12 cellular contexts compared by ENCODE assay signal in the genomic region with DNA sequence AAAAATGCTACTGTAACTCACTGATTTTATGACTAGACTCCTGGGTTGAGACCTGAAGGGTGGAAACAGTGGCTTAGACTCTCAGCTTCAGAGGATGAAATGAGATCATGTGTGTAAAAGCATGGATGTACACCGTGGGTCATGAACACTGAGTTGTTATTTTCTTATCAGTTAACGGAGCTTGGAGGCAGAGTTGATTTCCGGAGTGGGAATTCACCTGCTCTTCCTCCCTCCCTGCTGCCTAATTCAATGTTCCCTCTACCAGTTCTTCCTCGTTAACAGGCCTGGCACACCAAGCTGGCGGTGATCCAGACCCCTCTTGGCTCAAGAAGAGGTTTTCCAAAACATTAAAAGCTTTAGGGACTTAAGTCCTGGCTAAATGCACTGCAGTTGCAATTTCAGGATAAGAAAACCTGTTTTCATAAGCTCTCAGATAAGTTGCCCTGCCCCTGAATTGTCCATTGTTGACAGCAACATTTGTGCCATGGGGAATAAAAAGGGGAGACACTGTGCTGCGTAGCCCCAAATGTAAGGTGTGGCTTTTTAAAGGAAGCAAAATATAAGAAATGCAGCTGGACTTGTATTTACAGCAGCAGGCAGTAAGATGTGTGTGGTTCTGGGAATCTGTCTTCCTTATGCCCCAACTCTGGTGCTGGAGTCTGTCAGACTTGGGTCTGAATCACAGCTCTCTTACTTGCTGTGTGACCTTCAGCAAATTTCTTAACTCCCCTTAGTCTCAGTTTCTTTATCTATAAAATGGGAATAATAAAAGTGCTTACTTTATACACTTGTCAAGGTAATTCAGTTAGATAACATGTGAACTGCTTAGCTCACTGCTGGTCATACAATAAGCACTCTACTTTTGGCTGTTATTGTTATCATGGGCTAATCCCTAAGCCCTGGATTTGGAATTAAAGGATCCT. TPM values are rescaled to one million over a fixed set of nuclear protein-coding genes. Genes with fewer than 3 reads are reported as not detected.
DNase-seq lines count a peak whose midpoint lies in the region; ATAC-seq and TF ChIP-seq lines count a peak whose summit lies in the region.
"Had no signal": no experiment of that assay in that cellular context is flagged by ENCODE, and none has a peak within 500 bp of the region (broad histone marks: within the 10 kb centered on the region; RNA-seq: fewer than 3 reads in every experiment).

No MANE protein-coding gene starts in this region.

- H3K27me3 ChIP-seq in esophagus muscularis mucosa (no peaks in the 10 kb centered on the region), parathyroid adenoma (ENCODE audit: control insufficient read depth, insufficient read depth, low read length) (no peaks in the 10 kb centered on the region), spleen (replicated peaks in 1 of 7) (no peaks in the 10 kb centered on the region)

- peak overlapping the region; percentile 53 to 74 (median 60) for H3K27ac ChIP-seq in esophagus muscularis mucosa (replicated peaks in 1 of 4)
- peak overlapping the region; percentile 52 for H3K27ac ChIP-seq in parathyroid adenoma
- H3K27ac ChIP-seq in spleen: peak overlapping the region in 3 of 8 donors; percentile 6 to 20 (median 10)

- no peak overlapping the region for H3K4me3 Mint-ChIP-seq in activated CD8-positive, alpha-beta T cell treated with anti-CD3 and anti-CD28 coated beads for 36 hours
- H3K4me3 Mint-ChIP-seq: CD8-positive, alpha-beta memory T cell had no signal

- H3K9me3 Mint-ChIP-seq in activated CD8-positive, alpha-beta T cell treated with anti-CD3 and anti-CD28 coated beads for 36 hours: no peaks in the 10 kb centered on the region
- H3K9me3 Mint-ChIP-seq: CD8-positive, alpha-beta memory T cell had no signal

- peaks cover 6% of the 10 kb centered on the region for H3K36me3 Mint-ChIP-seq in activated CD8-positive, alpha-beta T cell treated with anti-CD3 and anti-CD28 coated beads for 36 hours (ENCODE audit: low read depth)

- H3K9me3 ChIP-seq in esophagus muscularis mucosa (no peaks in the 10 kb centered on the region), parathyroid adenoma (ENCODE audit: control insufficient read depth, low read length) (no peaks in the 10 kb centered on the region), spleen (no peaks in the 10 kb centered on the region)

- CTCF ChIA-PET in activated CD8-positive, alpha-beta T cell treated with anti-CD3 and anti-CD28 coated beads for 36 hours (lab: Charles Lee): interaction anchor here (1.8 kb wide), 1 partner anchor 9 kb away, joined by 5 read pairs; no protein-coding TSS in a partner anchor

- peaks cover 9% of the 10 kb centered on the region for H3K79me2 ChIP-seq in parathyroid adenoma

- H3K4me3 ChIP-seq in esophagus muscularis mucosa (no peak overlapping the region), parathyroid adenoma (ENCODE audit: low read depth, low read length) (no peak overlapping the region), spleen (no peak overlapping the region)

- no peak for ATAC-seq in activated CD8-positive, alpha-beta T cell treated with anti-CD3 and anti-CD28 coated beads for 36 hours

- 15% methylated on average over 6 of the region's 6 CpGs for WGBS in esophagus muscularis mucosa
- 30 to 53% (median 47%) methylated on average over 6 of the region's 6 CpGs for WGBS in spleen, 5 donors

- peaks cover 25% of the 10 kb centered on the region for H3K4me1 Mint-ChIP-seq in activated CD8-positive, alpha-beta T cell treated with anti-CD3 and anti-CD28 coated beads for 36 hours (ENCODE audit: low read depth)

- intact Hi-C loops in esophagus muscularis mucosa (cut with DNase I): no loop called here
- intact Hi-C loops in activated CD8-positive, alpha-beta T cell treated with anti-CD3 and anti-CD28 coated beads for 36 hours (cut with micrococcal nuclease): no loop called here
- intact Hi-C loops in spleen (cut with DNase I; ENCODE audit: low total_unique reads): no loop called here

- TF ChIP-seq EP300 in esophagus muscularis mucosa (IDR thresholded peaks at IDR 0.05): no peak

- TF ChIP-seq CTCF in esophagus muscularis mucosa (IDR thresholded peaks at IDR 0.05) (no peak), parathyroid adenoma (IDR thresholded peaks at IDR 0.05) (no peak), spleen (IDR thresholded peaks at IDR 0.05 in 8 of 11, conservative IDR thresholded peaks at IDR 0.05 in 3 of 11) (no peak)
- no peak for TF ChIP-seq CTCF in activated CD8-positive, alpha-beta T cell treated with anti-CD3 and anti-CD28 coated beads for 36 hours (IDR thresholded peaks at IDR 0.05)

- H3K4me2 ChIP-seq in parathyroid adenoma (ENCODE audit: low read length): peak overlapping the region; percentile 39

- H3K36me3 ChIP-seq in esophagus muscularis mucosa (no peaks in the 10 kb centered on the region), parathyroid adenoma (ENCODE audit: control insufficient read depth, insufficient read depth, low read length) (no peaks in the 10 kb centered on the region), spleen (no peaks in the 10 kb centered on the region)

- peak; percentile 42 for DNase-seq in DMS153 treated with DMSO at 0.1 percent for 48 hours (lab: John Stamatoyannopoulos, UW; ENCODE audit: unreplicated experiment)
- peak; percentile 76 for DNase-seq in NCI-H2196 (lab: John Stamatoyannopoulos, UW; ENCODE audit: unreplicated experiment)
- no peak for DNase-seq in esophagus muscularis mucosa (ENCODE audit: extremely low spot score)
- DNase-seq in activated CD8-positive, alpha-beta T cell treated with anti-CD3 and anti-CD28 coated beads for 36 hours: no peak
- DNase-seq in SHP77 treated with DMSO at 0.1 percent for 48 hours (lab: John Stamatoyannopoulos, UW): no peak
- no peak for DNase-seq in HuH-7.5 (ENCODE audit: low spot score)
- no peak for DNase-seq in spleen
- DNase-seq: CD8-positive, alpha-beta memory T cell had no signal

- H3K27me3 Mint-ChIP-seq in activated CD8-positive, alpha-beta T cell treated with anti-CD3 and anti-CD28 coated beads for 36 hours: no peaks in the 10 kb centered on the region
- H3K27me3 Mint-ChIP-seq: CD8-positive, alpha-beta memory T cell had no signal

- H3K9ac ChIP-seq in parathyroid adenoma: no peak overlapping the region

- H3K4me1 ChIP-seq in esophagus muscularis mucosa: peaks cover 26 to 77% (median 71%) of the 10 kb centered on the region in 4 donors
- H3K4me1 ChIP-seq in parathyroid adenoma: peaks cover 12% of the 10 kb centered on the region
- peaks cover 0 to 31% (median 17%) of the 10 kb centered on the region in 6 donors for H3K4me1 ChIP-seq in spleen

- H3K27ac Mint-ChIP-seq in activated CD8-positive, alpha-beta T cell treated with anti-CD3 and anti-CD28 coated beads for 36 hours: no peak overlapping the region

- TF ChIP-seq POLR2A in esophagus muscularis mucosa (IDR thresholded peaks at IDR 0.05; ENCODE audit: low read depth) (no peak), spleen (IDR thresholded peaks at IDR 0.05) (no peak)

- POLR2A ChIA-PET in activated CD8-positive, alpha-beta T cell treated with anti-CD3 and anti-CD28 coated beads for 36 hours (lab: Charles Lee): interaction anchor here (1.7 kb wide), 1 partner anchor 9 kb away, joined by 8 read pairs; a partner anchor contains a TSS

- H2AFZ ChIP-seq in parathyroid adenoma: peak overlapping the region; percentile 30

RNA-seq across cellular contexts. Expression of a gene that starts 9.9 kb away (rescaled TPM):
- total RNA-seq in esophagus muscularis mucosa: 10 to 100 TPM; 12.5 to 16.4 (median 15.1) TPM
- 10 to 100 TPM; 17.9 to 19.0 TPM for total RNA-seq in activated CD8-positive, alpha-beta T cell treated with anti-CD3 and anti-CD28 coated beads for 36 hours
- total RNA-seq in spleen: 10 to 100 TPM; 16.9 to 30.2 (median 22.1) TPM
- polyA plus RNA-seq in spleen: 1 to 10 TPM; 5.8 to 8.9 (median 7.3) TPM

RNA-seq across cellular contexts. Expression of a gene that starts 49.2 kb away (rescaled TPM):
- 1 to 10 TPM in 1 of 4 donors, under 1 TPM in 3; under 0.01 to 1.6 (median 0.34) TPM for total RNA-seq in esophagus muscularis mucosa
- not detected for total RNA-seq in activated CD8-positive, alpha-beta T cell treated with anti-CD3 and anti-CD28 coated beads for 36 hours
- total RNA-seq in spleen: under 1 TPM in 4 of 7 donors, not detected in 3; 0.09 to 0.63 (median 0.41) TPM
- polyA plus RNA-seq in spleen: under 1 TPM; 0.41 to 0.51 (median 0.41) TPM
- total RNA-seq: CD8-positive, alpha-beta memory T cell; epithelial cell of proximal tubule; M059J; pulmonary artery endothelial cell had no signal
- polyA plus RNA-seq: CD8-positive, alpha-beta memory T cell had no signal

Comparison
In these comparisons a context has a peak if more than half of its experiments do, and no peak if none do; other contexts are left out.
1. DNase-seq: peak in DMS153 treated with DMSO at 0.1 percent for 48 hours (single experiment) and NCI-H2196 (single experiment); none in esophagus muscularis mucosa (single experiment), activated CD8-positive, alpha-beta T cell treated with anti-CD3 and anti-CD28 coated beads for 36 hours (single experiment), SHP77 treated with DMSO at 0.1 percent for 48 hours (single experiment), HuH-7.5 (single experiment) and spleen (single experiment).